Comparison of ENCODE assay signal across 23 cellular contexts in the genomic region with DNA sequence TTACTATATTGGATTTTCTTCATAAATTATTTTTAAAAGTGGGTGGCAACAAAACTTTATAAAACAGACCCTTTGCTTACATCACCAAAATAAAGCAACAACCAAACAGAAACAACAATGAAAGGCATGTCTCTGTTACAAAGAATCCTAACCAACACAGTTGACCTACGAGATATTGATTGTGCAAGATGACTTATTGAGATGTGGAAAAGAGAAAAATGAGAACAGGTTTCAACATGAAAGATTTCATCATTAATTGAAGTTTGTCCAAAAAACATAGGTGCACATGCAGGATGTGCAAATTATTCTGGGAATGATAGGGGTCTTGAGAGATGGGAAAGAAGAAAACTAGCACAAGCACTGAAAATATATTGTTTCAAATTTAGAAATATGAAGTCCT. TPM values are rescaled to one million over a fixed set of nuclear protein-coding genes. Genes with fewer than 3 reads are reported as not detected.
"Had no signal": no experiment of that assay in that cellular context is flagged by ENCODE, and none has a peak within 500 bp of the region (broad histone marks: within the 10 kb centered on the region; RNA-seq: fewer than 3 reads in every experiment).

No MANE protein-coding gene starts in this region.

- DNase-seq: effector memory CD4-positive, alpha-beta T cell; gastrocnemius medialis; heart right ventricle; islet precursor cell; left lung; lower lobe of right lung; mesendoderm; naive B cell; occipital lobe; pancreas; right cardiac atrium; stimulated activated CD4-positive, alpha-beta T cell treated with anti-CD3 and anti-CD28 coated beads, Interleukin-4, amount 100 ng/mL, for 1 hour; stimulated activated CD8-positive, alpha-beta memory T cell treated with anti-CD3 and anti-CD28 coated beads, Interleukin-4, amount 100 ng/mL, for 48 hours; stimulated activated naive CD8-positive, alpha-beta T cell treated with anti-CD3 and anti-CD28 coated beads, Interleukin-15, Interleukin-2, amounts not matched to agents 100 U/mL and 50 U/mL, for 24 hours; thyroid gland had no signal

- H3K4me3 ChIP-seq: esophagus muscularis mucosa, gastrocnemius medialis, heart right ventricle, left lung, lower lobe of right lung, pancreas, smooth muscle cell, suprapubic skin, thyroid gland had no signal

- H3K27ac ChIP-seq: epithelial cell of prostate, esophagus muscularis mucosa, gastrocnemius medialis, heart right ventricle, left lung, lower lobe of right lung, pancreas, suprapubic skin, thyroid gland had no signal

- H3K27me3 ChIP-seq: esophagus muscularis mucosa, gastrocnemius medialis, left lung, suprapubic skin, thyroid gland had no signal

- H3K9me3 ChIP-seq: esophagus muscularis mucosa, gastrocnemius medialis, heart right ventricle, left lung, lower lobe of right lung, pancreas, suprapubic skin, thyroid gland had no signal

- FAIRE-seq: endometrium, pancreas, urothelium cell line had no signal

- H3K4me1 ChIP-seq: esophagus muscularis mucosa, gastrocnemius medialis, heart right ventricle, left lung, lower lobe of right lung, pancreas, suprapubic skin, thyroid gland had no signal

- ATAC-seq: gastrocnemius medialis; heart right ventricle; left lung; pancreas; right cardiac atrium; stimulated activated effector memory CD8-positive, alpha-beta T cell treated with anti-CD3 and anti-CD28 coated beads, Interleukin-12 subunit alpha, Interleukin-12 subunit beta, amount 100 ng/mL, for 72 hours; stimulated activated naive CD8-positive, alpha-beta T cell treated with anti-CD3 and anti-CD28 coated beads, Interleukin-15, Interleukin-2, amounts not matched to agents 100 U/mL and 50 U/mL, for 24 hours had no signal

- H3K36me3 ChIP-seq: esophagus muscularis mucosa, gastrocnemius medialis, heart right ventricle, left lung, lower lobe of right lung, pancreas, suprapubic skin, thyroid gland had no signal

RNA-seq across cellular contexts. Expression of a gene that starts 9.0 kb away (rescaled TPM):
- total RNA-seq: esophagus muscularis mucosa, gastrocnemius medialis, left lung, lower lobe of right lung, progenitor cell of endocrine pancreas, smooth muscle cell, thyroid gland had no signal
